Comparison of ENCODE assay signal across 24 cellular contexts in the genomic region with DNA sequence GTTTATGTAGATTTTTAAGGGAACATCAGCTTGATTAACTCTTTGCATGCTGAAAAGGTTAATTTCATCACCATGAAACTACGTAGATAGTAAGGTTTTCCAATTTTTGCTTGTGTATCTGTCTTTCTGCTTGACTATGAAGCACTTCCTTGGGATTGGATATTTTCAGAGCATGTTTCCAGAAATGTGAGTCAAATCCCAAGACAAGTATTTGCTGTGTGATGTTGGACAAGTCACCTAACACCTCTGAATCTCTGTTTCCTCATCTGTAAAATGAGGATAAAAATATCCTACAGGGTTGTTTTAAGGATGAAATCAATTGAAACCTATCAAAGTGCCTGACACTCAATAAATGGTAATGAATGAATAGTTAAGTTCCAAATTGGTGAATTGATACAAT. TPM values are rescaled to one million over a fixed set of nuclear protein-coding genes. Genes with fewer than 3 reads are reported as not detected.
DNase-seq lines count a peak whose midpoint lies in the region; ATAC-seq, FAIRE-seq and TF ChIP-seq lines count a peak whose summit lies in the region.
"Had no signal": no experiment of that assay in that cellular context is flagged by ENCODE, and none has a peak within 500 bp of the region (broad histone marks: within the 10 kb centered on the region; RNA-seq: fewer than 3 reads in every experiment).

No MANE protein-coding gene starts in this region.

- no peak for TF ChIP-seq RAD21 in K562 (CRISPR knock-in tag; conservative IDR thresholded peaks at IDR 0.05 in 1 of 2, IDR thresholded peaks at IDR 0.05 in 1 of 2)

- DNase-seq in K562 (ENCODE audit: extremely low read depth in 1 of 4, low spot score in 3 of 4) (no peak), dorsolateral prefrontal cortex (no peak), colonic mucosa (no peak)
- DNase-seq: 8988T; ACHN; AML-193; BE2C; CD4-positive, alpha-beta T cell; CD8-positive, alpha-beta memory T cell; DMS53; DMS79 treated with DMSO at 0.1 percent for 48 hours; GM23248; H7; HCEC 1CT had no signal

- H3K9me1 ChIP-seq in K562 (ENCODE audit: control insufficient read depth, insufficient read depth, low read length): no peaks in the 10 kb centered on the region

- FAIRE-seq in K562 (lab: Jason Lieb, UNC): no peak
- FAIRE-seq: A549, G401.6, GM12892, H1 had no signal

- WGBS in K562 (ENCODE audit: insufficient coverage, low coverage, missing lambda C conversion rate): 91% methylated on average over 1 of the region's 1 CpG

- H3K27ac ChIP-seq in DOHH2 (ENCODE audit: low read depth, low read length) (peak overlapping the region; percentile 99; the same call in 1 of the 2 replicates), K562 (ENCODE audit: extremely low read depth, low read depth, low read length) (no peak overlapping the region), dorsolateral prefrontal cortex (peak overlapping the region in 55 of 59 donors; percentile 11 to 99 (median 94)), temporal lobe (ENCODE audit: low read depth, low read length) (peak overlapping the region; percentile 71), colonic mucosa (no peak overlapping the region)
- H3K27ac ChIP-seq: A549; BLaER1 treated with 17β-estradiol and CSF1 and Interleukin-3, amounts not matched to agents 10 nM and 100 nM; GM23248 had no signal

- no peaks in the 10 kb centered on the region for H3K9me2 ChIP-seq in DOHH2 (replicated peaks; ENCODE audit: control insufficient read depth, low read length)

- H3K9me3 ChIP-seq in DOHH2 (ENCODE audit: control insufficient read depth, insufficient read depth, low read length) (no peaks in the 10 kb centered on the region), K562 (replicated peaks; ENCODE audit: control insufficient read depth, insufficient read depth, low read depth, low read length) (no peaks in the 10 kb centered on the region), colonic mucosa (no peaks in the 10 kb centered on the region)
- H3K9me3 ChIP-seq: A549; BE2C; BLaER1 treated with 17β-estradiol and CSF1 and Interleukin-3, amounts not matched to agents 10 nM and 100 nM had no signal

- ATAC-seq in K562: no peak
- ATAC-seq in HG02981 (IDR thresholded peaks at IDR 0.05; ENCODE audit: unreplicated experiment): no peak
- ATAC-seq in HG03442 (IDR thresholded peaks at IDR 0.05; ENCODE audit: unreplicated experiment): no peak
- ATAC-seq: A549 had no signal

- H3K9ac ChIP-seq in K562 (ENCODE audit: insufficient read depth in 1 of 2, low read depth in 2 of 2, low read length in 2 of 2): no peak overlapping the region
- no peak overlapping the region for H3K9ac ChIP-seq in colonic mucosa (ENCODE audit: low read depth in 2 of 2, low read length in 2 of 2)
- H3K9ac ChIP-seq: BLaER1 treated with 17β-estradiol and CSF1 and Interleukin-3, amounts not matched to agents 10 nM and 100 nM; GM23248 had no signal

- H3K4me2 ChIP-seq in DOHH2 (ENCODE audit: low read length): peak overlapping the region; percentile 78
- no peak overlapping the region for H3K4me2 ChIP-seq in K562 (ENCODE audit: insufficient read depth, low read length)
- H3K4me2 ChIP-seq: A549; BLaER1 treated with 17β-estradiol and CSF1 and Interleukin-3, amounts not matched to agents 10 nM and 100 nM had no signal

- H3K4me3 ChIP-seq in DOHH2 (ENCODE audit: low read length): peak overlapping the region; percentile 16
- no peak overlapping the region for H3K4me3 ChIP-seq in K562
- H3K4me3 ChIP-seq in dorsolateral prefrontal cortex: no peak overlapping the region
- no peak overlapping the region for H3K4me3 ChIP-seq in colonic mucosa
- H3K4me3 ChIP-seq: A549; BLaER1 treated with 17β-estradiol and CSF1 and Interleukin-3, amounts not matched to agents 10 nM and 100 nM; GM23248 had no signal

- TF ChIP-seq CTCF in DOHH2 (IDR thresholded peaks at IDR 0.05; ENCODE audit: low read depth, low read length, poor library complexity, severe bottlenecking) (no peak), K562 (IDR thresholded peaks at IDR 0.05 in 2 of 3, conservative IDR thresholded peaks at IDR 0.05 in 1 of 3; ENCODE audit: insufficient read depth in 2 of 3, low read depth in 1 of 3, low read length in 3 of 3) (no peak), dorsolateral prefrontal cortex (IDR thresholded peaks at IDR 0.05 in 54 of 56, conservative IDR thresholded peaks at IDR 0.05 in 2 of 56; ENCODE audit: low read depth in 1 of 56, partially characterized antibody in 56 of 56) (no peak), colonic mucosa (IDR thresholded peaks at IDR 0.05) (no peak)

- POLR2A ChIA-PET in K562 (lab: Yijun Ruan, JAX): no interaction called here

- peaks cover 19% of the 10 kb centered on the region for H3F3A ChIP-seq in DOHH2 (ENCODE audit: control insufficient read depth, insufficient read depth)

- H3K36me3 ChIP-seq in DOHH2 (ENCODE audit: control insufficient read depth, low read length): peaks cover 49% of the 10 kb centered on the region
- H3K36me3 ChIP-seq in K562 (ENCODE audit: control insufficient read depth, insufficient read depth, low read length): no peaks in the 10 kb centered on the region
- H3K36me3 ChIP-seq in colonic mucosa: no peaks in the 10 kb centered on the region
- H3K36me3 ChIP-seq: BE2C; BLaER1 treated with 17β-estradiol and CSF1 and Interleukin-3, amounts not matched to agents 10 nM and 100 nM had no signal

- H3K79me2 ChIP-seq in DOHH2 (ENCODE audit: control insufficient read depth, low read length): peaks cover 86% of the 10 kb centered on the region
- H3K79me2 ChIP-seq in K562 (ENCODE audit: control insufficient read depth, insufficient read depth, low read length): no peaks in the 10 kb centered on the region

- CTCF ChIA-PET in K562 (lab: Yijun Ruan, JAX; ENCODE audit: low intra/inter-chr PET ratio): interaction anchor here (0.6 kb wide), 1 partner anchor 25 kb away, joined by 3 read pairs; no protein-coding TSS in a partner anchor

- no peaks in the 10 kb centered on the region for H4K20me1 ChIP-seq in DOHH2 (ENCODE audit: control insufficient read depth, insufficient read depth, low read depth, low read length)
- H4K20me1 ChIP-seq in K562 (replicated peaks; ENCODE audit: control insufficient read depth, insufficient read depth, low read length): no peaks in the 10 kb centered on the region
- H4K20me1 ChIP-seq: BLaER1 treated with 17β-estradiol and CSF1 and Interleukin-3, amounts not matched to agents 10 nM and 100 nM had no signal

- no peak overlapping the region for H2AFZ ChIP-seq in K562 (ENCODE audit: low read depth, low read length)
- H2AFZ ChIP-seq: GM23248 had no signal

- H3K4me1 ChIP-seq in DOHH2 (ENCODE audit: control insufficient read depth, low read length): peaks cover 100% of the 10 kb centered on the region
- peaks cover 0 to 30% of the 10 kb centered on the region in 2 experiments; a peak in 4 of 5 replicates for H3K4me1 ChIP-seq in K562 (replicated peaks in 1 of 2; ENCODE audit: control insufficient read depth in 2 of 2, insufficient read depth in 2 of 2, low read length in 2 of 2)
- no peaks in the 10 kb centered on the region for H3K4me1 ChIP-seq in colonic mucosa

- in situ Hi-C loops in K562 (cut with MboI): no loop called here

- intact Hi-C loops in K562 (cut with micrococcal nuclease): no loop called here
- intact Hi-C loops in dorsolateral prefrontal cortex (cut with DNase I): no loop called here
- intact Hi-C loops in colonic mucosa (cut with DNase I): no loop called here

- H3K27me3 ChIP-seq in DOHH2 (ENCODE audit: control insufficient read depth, low read length) (no peaks in the 10 kb centered on the region), K562 (ENCODE audit: control insufficient read depth in 2 of 2, insufficient read depth in 2 of 2, low read length in 2 of 2) (no peaks in the 10 kb centered on the region; a peak in 1 of 5 replicates), dorsolateral prefrontal cortex (no peaks in the 10 kb centered on the region), colonic mucosa (no peaks in the 10 kb centered on the region)
- H3K27me3 ChIP-seq: BE2C; BLaER1 treated with 17β-estradiol and CSF1 and Interleukin-3, amounts not matched to agents 10 nM and 100 nM had no signal

- no TSS peak for BruUV-seq in K562 (replicated peaks; lab: Mats Ljungman, UMichigan)

- no peak for TF ChIP-seq POLR2A in K562 (conservative IDR thresholded peaks at IDR 0.05)

- no peak for TF ChIP-seq EP300 in K562 (IDR thresholded peaks at IDR 0.05; ENCODE audit: low read length)

TF ChIP-seq in K562, 482 proteins besides CTCF, POLR2A, EP300 and RAD21 (continues in another document):
- TF ChIP-seq KAT2B (IDR thresholded peaks at IDR 0.05; ENCODE audit: low read depth, low read length) (no peak), BRD4 (IDR thresholded peaks at IDR 0.05) (no peak), BCOR (IDR thresholded peaks at IDR 0.05) (peak; percentile 65), STAT5A (IDR thresholded peaks at IDR 0.05; ENCODE audit: borderline replicate concordance, low read length) (no peak), XRCC5 (IDR thresholded peaks at IDR 0.05; ENCODE audit: low read depth, low read length) (no peak), ZKSCAN3 (CRISPR knock-in tag; IDR thresholded peaks at IDR 0.05) (no peak), SRSF1 (IDR thresholded peaks at IDR 0.05; ENCODE audit: low read depth, low read length) (no peak), TRIM28 (IDR thresholded peaks at IDR 0.05) (no peak), MYNN (IDR thresholded peaks at IDR 0.05) (no peak), MYNN (CRISPR knock-in tag; IDR thresholded peaks at IDR 0.05) (no peak), RBM25 (IDR thresholded peaks at IDR 0.05; ENCODE audit: low read depth, low read length, severe bottlenecking) (peak; percentile 81)

RNA-seq across cellular contexts. Expression of gene ANK3, which starts 42.4 kb away (rescaled TPM):
- total RNA-seq in K562 (2011; cell fraction: chromatin; rRNA removed; ENCODE audit: low replicate concordance): 130 and 187 TPM in 2 replicates
- 41.4 and 51.2 TPM in 2 replicates for total RNA-seq in K562 (2011; cell fraction: nucleolus; rRNA removed)
- 79.8 and 105 TPM in 2 replicates for total RNA-seq in K562 (2011; cell fraction: nucleoplasm; rRNA removed)
- total RNA-seq in K562 (2014; rRNA removed) (11.9 and 16.0 TPM in 2 replicates), K562 (2014; rRNA removed; fragmentation: Illumina TruSeq; extraction: Trizol) (25.2 and 32.8 TPM in 2 replicates), K562 (2015; rRNA removed; fragmentation: Illumina TruSeq; extraction: Trizol) (24.9 and 28.4 TPM in 2 replicates), K562 (2021) (25.0 and 32.3 TPM in 2 replicates), dorsolateral prefrontal cortex (100 to 1,000 TPM; 181 to 667 (median 439) TPM), temporal lobe (305 TPM), colonic mucosa (10 to 100 TPM; 34.6 to 82.8 TPM)
- polyA plus RNA-seq in K562 (2011; rRNA removed) (3.2 and 17.9 TPM in 2 replicates), K562 (2014; fragmentation: Illumina TruSeq; extraction: Trizol) (23.9 and 24.4 TPM in 2 replicates), K562 (2014; fragmentation: Nextera tagmentation; extraction: Ambion mirVana) (10 to 100 TPM in 1 of 2 experiments, 1 to 10 TPM in 1; 10.0 to 10.5 TPM), K562 (2014; rRNA removed) (15.0 and 17.0 TPM in 2 replicates)
- polyA plus RNA-seq in K562 (2011; cell fraction: cytosol; rRNA removed): 1.3 and 6.8 TPM in 2 replicates
- 3.0 and 17.5 TPM in 2 replicates for polyA plus RNA-seq in K562 (2011; cell fraction: nucleus; rRNA removed)
- 18.0 and 29.8 TPM in 2 replicates for polyA plus RNA-seq in K562 (2012)
- polyA minus RNA-seq in K562 (2011; rRNA and poly(A)+ RNA removed): 11.4 and 62.0 TPM in 2 replicates
- polyA minus RNA-seq in K562 (2011; cell fraction: cytosol; rRNA and poly(A)+ RNA removed): 3.7 and 14.5 TPM in 2 replicates
- 15.2 and 44.4 TPM in 2 replicates for polyA minus RNA-seq in K562 (2011; cell fraction: nucleus; rRNA and poly(A)+ RNA removed)
- polyA plus RNA-seq: CD14-positive monocyte had no signal

Comparison
In these comparisons a context has a peak if more than half of its experiments do, and no peak if none do; other contexts are left out.
1. H3K27ac ChIP-seq: peak in DOHH2 (single experiment), dorsolateral prefrontal cortex (55 of 59) and temporal lobe (single experiment); none in K562 (single experiment) and colonic mucosa (single experiment).